ENCODE assay signal across 23 cellular contexts in the genomic region with DNA sequence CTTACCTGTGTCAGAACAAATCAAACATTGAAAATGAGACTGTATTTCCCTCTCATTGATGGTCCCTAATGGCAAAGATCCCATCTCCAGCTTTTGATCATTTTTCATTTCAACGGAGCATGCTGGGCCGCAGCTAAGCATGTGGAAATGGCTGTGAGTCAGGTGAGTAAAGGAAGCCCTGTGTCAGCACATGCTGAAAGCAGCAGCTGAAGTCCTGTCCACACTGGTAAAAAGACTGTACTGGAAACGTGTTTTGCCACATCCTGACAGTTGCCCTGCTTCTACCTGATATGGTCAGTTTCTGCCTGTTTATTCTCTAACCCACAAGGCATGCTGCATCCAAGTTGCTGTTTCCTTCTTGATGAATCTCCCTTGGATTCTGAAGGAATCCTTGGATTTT.
A peak's percentile ranks its signal among the peaks of the same experiment; 100 is the strongest.
DNase-seq lines count a peak whose midpoint lies in the region; ATAC-seq and TF ChIP-seq lines count a peak whose summit lies in the region.
"Had no signal": no experiment of that assay in that cellular context is flagged by ENCODE, and none has a peak within 500 bp of the region (broad histone marks: within the 10 kb centered on the region; RNA-seq: fewer than 3 reads in every experiment).

No MANE protein-coding gene starts in this region.

- no peaks in the 10 kb centered on the region for H3K4me1 Mint-ChIP-seq in naive thymus-derived CD8-positive, alpha-beta T cell
- H3K4me1 Mint-ChIP-seq: CD4-positive, CD25-positive, alpha-beta regulatory T cell had no signal

- TF ChIP-seq CTCF in RWPE1 (conservative IDR thresholded peaks at IDR 0.05; ENCODE audit: low read depth) (no peak), epithelial cell of esophagus (IDR thresholded peaks at IDR 0.05; ENCODE audit: insufficient read depth, low read depth, low read length, missing control alignments) (no peak), heart right ventricle (IDR thresholded peaks at IDR 0.05) (no peak)

- H3K27me3 ChIP-seq in heart right ventricle: no peaks in the 10 kb centered on the region
- H3K27me3 ChIP-seq: Peyer's patch had no signal

- H3K27ac ChIP-seq in RWPE1 (no peak overlapping the region), heart right ventricle (no peak overlapping the region)
- H3K27ac ChIP-seq: Peyer's patch had no signal

- H3K27ac Mint-ChIP-seq in naive thymus-derived CD8-positive, alpha-beta T cell: no peak overlapping the region
- H3K27ac Mint-ChIP-seq: CD4-positive, CD25-positive, alpha-beta regulatory T cell had no signal

- POLR2A ChIA-PET in RWPE1 (lab: Yijun Ruan, JAX; ENCODE audit: low non-redundant PET): no interaction called here
- POLR2A ChIA-PET in naive thymus-derived CD8-positive, alpha-beta T cell (lab: Charles Lee): no interaction called here

- H3K36me3 Mint-ChIP-seq in naive thymus-derived CD8-positive, alpha-beta T cell: peaks cover 0 to 16% (median 0%) of the 10 kb centered on the region in 3 donors
- H3K36me3 Mint-ChIP-seq: CD4-positive, CD25-positive, alpha-beta regulatory T cell had no signal

- H3K36me3 ChIP-seq in heart right ventricle: no peaks in the 10 kb centered on the region
- H3K36me3 ChIP-seq: Peyer's patch had no signal

- H3K9me3 ChIP-seq in heart right ventricle: peaks cover 0 to 19% (median 8%) of the 10 kb centered on the region in 11 donors

- H3K4me3 ChIP-seq in epithelial cell of esophagus (ENCODE audit: low read length) (no peak overlapping the region), heart right ventricle (no peak overlapping the region)
- H3K4me3 ChIP-seq: Peyer's patch had no signal

- DNase-seq in RWPE1 (ENCODE audit: low spot score) (peak; percentile 34), epithelial cell of esophagus (ENCODE audit: low read depth) (peak; percentile 94), kidney tubule cell (ENCODE audit: low spot score) (peak; percentile 9), ureter (ENCODE audit: low spot score) (peak; percentile 49), heart right ventricle (no peak), OCI-M1 (lab: John Stamatoyannopoulos, UW) (no peak), midbrain (lab: John Stamatoyannopoulos, UW) (no peak)
- DNase-seq in naive thymus-derived CD8-positive, alpha-beta T cell: no peak
- DNase-seq: Caco-2; CD4-positive, CD25-positive, alpha-beta regulatory T cell; DMS 273 treated with DMSO at 0.1 percent for 48 hours; DND-41; GOT3; IMR-90; NCI-H1417 treated with DMSO at 0.1 percent for 48 hours; NCI-H187 treated with DMSO at 0.1 percent for 48 hours; NCI-H2107; NCI-H510A; NCI-H748 treated with DMSO at 0.1 percent for 48 hours; NK-92 treated with Interleukin-12 subunit alpha and Interleukin-12 subunit beta, amount 100 ng/mL, for 24 hours; Peyer's patch had no signal

- ATAC-seq in heart right ventricle: no peak
- no peak for ATAC-seq in naive thymus-derived CD8-positive, alpha-beta T cell
- ATAC-seq: HCT116, Right ventricle myocardium inferior had no signal

- H3K27me3 Mint-ChIP-seq in naive thymus-derived CD8-positive, alpha-beta T cell: peaks cover 0 to 3% (median 0%) of the 10 kb centered on the region in 5 donors
- H3K27me3 Mint-ChIP-seq: CD4-positive, CD25-positive, alpha-beta regulatory T cell had no signal

- intact Hi-C loops in heart right ventricle (cut with DNase I): no loop called here

- no peaks in the 10 kb centered on the region for H3K4me1 ChIP-seq in heart right ventricle
- H3K4me1 ChIP-seq: Peyer's patch had no signal

- H3K9me3 Mint-ChIP-seq in naive thymus-derived CD8-positive, alpha-beta T cell: peaks cover 6 to 20% (median 17%) of the 10 kb centered on the region in 9 donors

- 73 to 77% methylated on average over 3 of the region's 3 CpGs for WGBS in heart right ventricle, 2 donors

- CTCF ChIA-PET in RWPE1 (lab: Yijun Ruan, JAX): no interaction called here

- no peak overlapping the region for H3K4me3 Mint-ChIP-seq in naive thymus-derived CD8-positive, alpha-beta T cell
- H3K4me3 Mint-ChIP-seq: CD4-positive, CD25-positive, alpha-beta regulatory T cell had no signal

Comparison
In these comparisons a context has a peak if more than half of its experiments do, and no peak if none do; other contexts are left out.
1. DNase-seq: peak in RWPE1 (single experiment), epithelial cell of esophagus (single experiment), kidney tubule cell (single experiment) and ureter (single experiment); none in heart right ventricle (0 of 2), OCI-M1 (single experiment), midbrain (single experiment) and naive thymus-derived CD8-positive, alpha-beta T cell (0 of 10).